Comparison of ENCODE assay signal across 15 cellular contexts in genomic region chr17:45666641-45667040, GRCh38.
DNase-seq lines count a peak whose midpoint lies in the region; ATAC-seq, FAIRE-seq and TF ChIP-seq lines count a peak whose summit lies in the region.
"Had no signal": no experiment of that assay in that cellular context is flagged by ENCODE, and none has a peak within 500 bp of the region (broad histone marks: within the 10 kb centered on the region; RNA-seq: fewer than 3 reads in every experiment).

No MANE protein-coding gene starts in this region.

- H3K27ac ChIP-seq in GM23338 (ENCODE audit: low read depth) (no peak overlapping the region), VCaP (peak overlapping the region; percentile 54), lower lobe of right lung (no peak overlapping the region)

- H3K27ac Mint-ChIP-seq in GM23338: no peak overlapping the region
- H3K27ac Mint-ChIP-seq: CD4-positive, alpha-beta memory T cell had no signal

- H3K4me1 ChIP-seq in GM23338 (ENCODE audit: insufficient read depth): no peaks in the 10 kb centered on the region
- H3K4me1 ChIP-seq in lower lobe of right lung: no peaks in the 10 kb centered on the region

- no peaks in the 10 kb centered on the region for H3K79me2 ChIP-seq in GM23338 (replicated peaks; ENCODE audit: insufficient read depth)

- FAIRE-seq in HTR-8/SVneo (lab: Jason Lieb, UNC): no peak
- FAIRE-seq: GM12891, GM18507, H1 had no signal

- intact Hi-C loops in lower lobe of right lung (cut with DNase I) (no loop called here), posterior vena cava (cut with DNase I) (no loop called here)

- no peaks in the 10 kb centered on the region for H3K9me3 Mint-ChIP-seq in GM23338

- no peaks in the 10 kb centered on the region for H3K4me1 Mint-ChIP-seq in GM23338
- H3K4me1 Mint-ChIP-seq: CD4-positive, alpha-beta memory T cell had no signal

- H3K36me3 Mint-ChIP-seq in GM23338 (ENCODE audit: low read depth): no peaks in the 10 kb centered on the region
- H3K36me3 Mint-ChIP-seq: CD4-positive, alpha-beta memory T cell had no signal

- DNase-seq in GM23338 (ENCODE audit: low spot score) (no peak), lower lobe of right lung (peak; percentile 35), posterior vena cava (ENCODE audit: low spot score) (peak; percentile 53), HTR-8/SVneo (ENCODE audit: insufficient read length, low spot score) (no peak)
- DNase-seq: C1 segment of cervical spinal cord; Calu3; CD4-positive, alpha-beta memory T cell; COR-L47; GF-D8; HCEC 1CT had no signal

- H3K9me2 ChIP-seq in GM23338 (ENCODE audit: insufficient read depth): no peaks in the 10 kb centered on the region

- peaks cover 4% of the 10 kb centered on the region for H3K27me3 Mint-ChIP-seq in GM23338 (ENCODE audit: insufficient read depth, low read depth, poor library complexity)

- H3K4me3 Mint-ChIP-seq in GM23338: no peak overlapping the region
- H3K4me3 Mint-ChIP-seq: CD4-positive, alpha-beta memory T cell had no signal

- H3K9me3 ChIP-seq in lower lobe of right lung: no peaks in the 10 kb centered on the region

- no peaks in the 10 kb centered on the region for H3K27me3 ChIP-seq in GM23338 (ENCODE audit: insufficient read depth)
- peaks cover 19% of the 10 kb centered on the region for H3K27me3 ChIP-seq in lower lobe of right lung (ENCODE audit: low read depth)

- ATAC-seq in GM23338: peak; percentile 55
- no peak for ATAC-seq in lower lobe of right lung
- no peak for ATAC-seq in HG02870 (IDR thresholded peaks at IDR 0.05; ENCODE audit: unreplicated experiment)

- TF ChIP-seq CTCF in GM23338 (conservative IDR thresholded peaks at IDR 0.05; ENCODE audit: low read depth in 2 of 2) (no peak), VCaP (conservative IDR thresholded peaks at IDR 0.05) (no peak), lower lobe of right lung (IDR thresholded peaks at IDR 0.05) (no peak)

- no peaks in the 10 kb centered on the region for H4K20me1 ChIP-seq in GM23338 (replicated peaks; ENCODE audit: insufficient read depth)

- no peak overlapping the region for H3K4me2 ChIP-seq in GM23338

- H3F3A ChIP-seq in GM23338 (replicated peaks; ENCODE audit: low read depth): no peaks in the 10 kb centered on the region

- H3K36me3 ChIP-seq in GM23338 (ENCODE audit: insufficient read depth): no peaks in the 10 kb centered on the region
- no peaks in the 10 kb centered on the region for H3K36me3 ChIP-seq in lower lobe of right lung

- H3K4me3 ChIP-seq in GM23338 (no peak overlapping the region), lower lobe of right lung (no peak overlapping the region)

- no peak overlapping the region for H2AFZ ChIP-seq in GM23338

TF ChIP-seq in GM23338, 12 proteins besides CTCF, POLR2A, EP300 and RAD21 (continues in another document):
- TF ChIP-seq STAT1 (IDR thresholded peaks at IDR 0.05; ENCODE audit: unreplicated experiment) (no peak), ZNF331 (CRISPR knock-in tag; IDR thresholded peaks at IDR 0.05; ENCODE audit: low read depth) (no peak), POLR2AphosphoS5 (IDR thresholded peaks at IDR 0.05; ENCODE audit: low read depth) (no peak), EZH2 (IDR thresholded peaks at IDR 0.05; ENCODE audit: low read depth, unreplicated experiment) (no peak), JUNB (IDR thresholded peaks at IDR 0.05; ENCODE audit: unreplicated experiment) (no peak), EZH2phosphoT487 (IDR thresholded peaks at IDR 0.05; ENCODE audit: unreplicated experiment) (no peak), ZNF114 (CRISPR knock-in tag; IDR thresholded peaks at IDR 0.05) (no peak), NANOG (IDR thresholded peaks at IDR 0.05; ENCODE audit: borderline replicate concordance) (no peak)
- TF ChIP-seq, protein P1, sequence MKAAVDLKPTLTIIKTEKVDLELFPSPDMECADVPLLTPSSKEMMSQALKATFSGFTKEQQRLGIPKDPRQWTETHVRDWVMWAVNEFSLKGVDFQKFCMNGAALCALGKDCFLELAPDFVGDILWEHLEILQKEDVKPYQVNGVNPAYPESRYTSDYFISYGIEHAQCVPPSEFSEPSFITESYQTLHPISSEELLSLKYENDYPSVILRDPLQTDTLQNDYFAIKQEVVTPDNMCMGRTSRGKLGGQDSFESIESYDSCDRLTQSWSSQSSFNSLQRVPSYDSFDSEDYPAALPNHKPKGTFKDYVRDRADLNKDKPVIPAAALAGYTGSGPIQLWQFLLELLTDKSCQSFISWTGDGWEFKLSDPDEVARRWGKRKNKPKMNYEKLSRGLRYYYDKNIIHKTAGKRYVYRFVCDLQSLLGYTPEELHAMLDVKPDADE (IDR thresholded peaks at IDR 0.05): no peak
- TF ChIP-seq, protein P2, sequence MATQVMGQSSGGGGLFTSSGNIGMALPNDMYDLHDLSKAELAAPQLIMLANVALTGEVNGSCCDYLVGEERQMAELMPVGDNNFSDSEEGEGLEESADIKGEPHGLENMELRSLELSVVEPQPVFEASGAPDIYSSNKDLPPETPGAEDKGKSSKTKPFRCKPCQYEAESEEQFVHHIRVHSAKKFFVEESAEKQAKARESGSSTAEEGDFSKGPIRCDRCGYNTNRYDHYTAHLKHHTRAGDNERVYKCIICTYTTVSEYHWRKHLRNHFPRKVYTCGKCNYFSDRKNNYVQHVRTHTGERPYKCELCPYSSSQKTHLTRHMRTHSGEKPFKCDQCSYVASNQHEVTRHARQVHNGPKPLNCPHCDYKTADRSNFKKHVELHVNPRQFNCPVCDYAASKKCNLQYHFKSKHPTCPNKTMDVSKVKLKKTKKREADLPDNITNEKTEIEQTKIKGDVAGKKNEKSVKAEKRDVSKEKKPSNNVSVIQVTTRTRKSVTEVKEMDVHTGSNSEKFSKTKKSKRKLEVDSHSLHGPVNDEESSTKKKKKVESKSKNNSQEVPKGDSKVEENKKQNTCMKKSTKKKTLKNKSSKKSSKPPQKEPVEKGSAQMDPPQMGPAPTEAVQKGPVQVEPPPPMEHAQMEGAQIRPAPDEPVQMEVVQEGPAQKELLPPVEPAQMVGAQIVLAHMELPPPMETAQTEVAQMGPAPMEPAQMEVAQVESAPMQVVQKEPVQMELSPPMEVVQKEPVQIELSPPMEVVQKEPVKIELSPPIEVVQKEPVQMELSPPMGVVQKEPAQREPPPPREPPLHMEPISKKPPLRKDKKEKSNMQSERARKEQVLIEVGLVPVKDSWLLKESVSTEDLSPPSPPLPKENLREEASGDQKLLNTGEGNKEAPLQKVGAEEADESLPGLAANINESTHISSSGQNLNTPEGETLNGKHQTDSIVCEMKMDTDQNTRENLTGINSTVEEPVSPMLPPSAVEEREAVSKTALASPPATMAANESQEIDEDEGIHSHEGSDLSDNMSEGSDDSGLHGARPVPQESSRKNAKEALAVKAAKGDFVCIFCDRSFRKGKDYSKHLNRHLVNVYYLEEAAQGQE (IDR thresholded peaks at IDR 0.05; ENCODE audit: unreplicated experiment): no peak

Comparison
In these comparisons a context has a peak if more than half of its experiments do, and no peak if none do; other contexts are left out.
1. DNase-seq: peak in lower lobe of right lung (single experiment) and posterior vena cava (single experiment); none in GM23338 (single experiment) and HTR-8/SVneo (single experiment).